In genomic region chr1:248857201-248857600, GRCh38 we compare ENCODE assay signal across 8 cellular contexts. TPM values are rescaled to one million over a fixed set of nuclear protein-coding genes. Genes with fewer than 3 reads are reported as not detected.
DNase-seq lines count a peak whose midpoint lies in the region; ATAC-seq, FAIRE-seq and TF ChIP-seq lines count a peak whose summit lies in the region.

No MANE protein-coding gene starts in this region.

- intact Hi-C loops in GM12878 (cut with micrococcal nuclease; ENCODE audit: unreplicated experiment) (no loop called here), ovary (cut with DNase I) (no loop called here)
- intact Hi-C loops in naive thymus-derived CD4-positive, alpha-beta T cell (cut with micrococcal nuclease) = no loop called here

- no peak overlapping the region for H3K4me3 ChIP-seq in CD4-positive, CD25-positive, alpha-beta regulatory T cell (ENCODE audit: low read depth, low read length)
- H3K4me3 ChIP-seq in GM12878 (peak overlapping the region; percentile 95), ovary (no peak overlapping the region)
- H3K4me3 ChIP-seq in naive thymus-derived CD4-positive, alpha-beta T cell (ENCODE audit: low read length) = no peak overlapping the region

- no peaks in the 10 kb centered on the region for H3K9me3 ChIP-seq in CD4-positive, CD25-positive, alpha-beta regulatory T cell (ENCODE audit: control insufficient read depth in 2 of 2, low read length in 2 of 2)
- H3K9me3 ChIP-seq in GM12878 (replicated peaks; ENCODE audit: control insufficient read depth, insufficient read depth, low read length) (no peaks in the 10 kb centered on the region), ovary (no peaks in the 10 kb centered on the region)
- H3K9me3 ChIP-seq in naive thymus-derived CD4-positive, alpha-beta T cell (ENCODE audit: control insufficient read depth in 2 of 3, low read length in 3 of 3) = no peaks in the 10 kb centered on the region

- H4K20me1 ChIP-seq in GM12878 (ENCODE audit: control insufficient read depth, insufficient read depth) = no peaks in the 10 kb centered on the region

- in situ Hi-C loops in GM12878 (cut with MboI) = no loop called here

- POLR2A ChIA-PET in GM12878 (lab: Charles Lee) = no interaction called here
- POLR2A ChIA-PET in naive thymus-derived CD4-positive, alpha-beta T cell (lab: Charles Lee) = interaction anchor here (1.0 to 9.5 kb wide), 2 partner anchors 16 to 19 kb away, joined by 3 to 154 read pairs; partner anchors contain the start of gene ZNF672

- no peak for ATAC-seq in CD4-positive, CD25-positive, alpha-beta regulatory T cell (ENCODE audit: low read depth in 2 of 2)
- ATAC-seq in GM12878 = no peak
- ATAC-seq in naive thymus-derived CD4-positive, alpha-beta T cell = no peak

- no peak overlapping the region for H3K27ac ChIP-seq in CD4-positive, CD25-positive, alpha-beta regulatory T cell (ENCODE audit: insufficient read depth, low read length, poor library complexity, severe bottlenecking)
- H3K27ac ChIP-seq in GM12878 (ENCODE audit: control insufficient read depth, insufficient read depth) = peak overlapping the region; percentile 82
- peak overlapping the region; percentile 81 for H3K27ac ChIP-seq in naive thymus-derived CD4-positive, alpha-beta T cell (ENCODE audit: low read depth, low read length)
- H3K27ac ChIP-seq in ovary = no peak overlapping the region

- peak overlapping the region; percentile 71 to 98 (median 94) for H3K4me3 Mint-ChIP-seq in CD4-positive, CD25-positive, alpha-beta regulatory T cell
- peak overlapping the region in 2 of 4 donors; percentile 97 to 100 for H3K4me3 Mint-ChIP-seq in IgD-negative memory B cell
- H3K4me3 Mint-ChIP-seq in naive thymus-derived CD4-positive, alpha-beta T cell = peak overlapping the region in 8 of 10 donors; percentile 81 to 98 (median 90)

- H3K27ac Mint-ChIP-seq in CD4-positive, CD25-positive, alpha-beta regulatory T cell = peak overlapping the region in 1 of 3 donors; percentile 97
- peak overlapping the region in 2 of 3 donors; percentile 34 to 91 for H3K27ac Mint-ChIP-seq in IgD-negative memory B cell
- H3K27ac Mint-ChIP-seq in naive thymus-derived CD4-positive, alpha-beta T cell = peak overlapping the region in 7 of 9 donors; percentile 18 to 98 (median 95)

- no peaks in the 10 kb centered on the region for H3K27me3 Mint-ChIP-seq in CD4-positive, CD25-positive, alpha-beta regulatory T cell
- no peaks in the 10 kb centered on the region for H3K27me3 Mint-ChIP-seq in IgD-negative memory B cell
- no peaks in the 10 kb centered on the region for H3K27me3 Mint-ChIP-seq in naive thymus-derived CD4-positive, alpha-beta T cell

- WGBS in GM12878 (ENCODE audit: insufficient coverage, insufficient replicate concordance, low lambda C conversion rate, missing lambda C conversion rate) = 92% methylated on average over 7 of the region's 7 CpGs
- 80 to 88% (median 82%) methylated on average over 7 of the region's 7 CpGs for WGBS in ovary, 3 donors

- peak overlapping the region; percentile 99 for H3K4me2 ChIP-seq in GM12878 (ENCODE audit: control insufficient read depth, insufficient read depth)

- DNase-seq in CD4-positive, CD25-positive, alpha-beta regulatory T cell = no peak
- DNase-seq in GM12878 (ENCODE audit: low read depth, low spot score) = no peak
- DNase-seq in naive thymus-derived CD4-positive, alpha-beta T cell = no peak
- DNase-seq in GF-D8 (lab: John Stamatoyannopoulos, UW) = no peak
- DNase-seq in ovary = no peak
- DNase-seq in NCI-H1417 treated with DMSO at 0.1 percent for 48 hours (lab: John Stamatoyannopoulos, UW) = no peak
- DNase-seq in NCI-H748 treated with DMSO at 0.1 percent for 48 hours (lab: John Stamatoyannopoulos, UW) = no peak

- FAIRE-seq in GM12878 (lab: Jason Lieb, UNC) = no peak

- H3K9ac ChIP-seq in GM12878 (ENCODE audit: control insufficient read depth, insufficient read depth, low read length) = peak overlapping the region; percentile 83

- no peak for TF ChIP-seq EP300 in GM12878 (IDR thresholded peaks at IDR 0.05; ENCODE audit: borderline replicate concordance in 1 of 2, control insufficient read depth in 1 of 2, low read depth in 2 of 2, low read length in 2 of 2)
- no peak for TF ChIP-seq EP300 in ovary (IDR thresholded peaks at IDR 0.05)

- no peak overlapping the region for H2AFZ ChIP-seq in GM12878 (ENCODE audit: control insufficient read depth, low read depth, low read length)

- peaks cover 23% of the 10 kb centered on the region for H3K79me2 ChIP-seq in GM12878 (ENCODE audit: control insufficient read depth, insufficient read depth, low read length)

- RAD21 ChIA-PET in GM12878 (lab: Charles Lee; ENCODE audit: unreplicated experiment) = interaction anchor here (3.6 kb wide), 1 partner anchor 15 kb away, joined by 25 read pairs; no protein-coding TSS in a partner anchor

- H3K9me3 Mint-ChIP-seq in CD4-positive, CD25-positive, alpha-beta regulatory T cell = no peaks in the 10 kb centered on the region
- no peaks in the 10 kb centered on the region for H3K9me3 Mint-ChIP-seq in IgD-negative memory B cell
- peaks cover 0 to 4% (median 0%) of the 10 kb centered on the region in 11 donors for H3K9me3 Mint-ChIP-seq in naive thymus-derived CD4-positive, alpha-beta T cell

- H3K36me3 Mint-ChIP-seq in CD4-positive, CD25-positive, alpha-beta regulatory T cell = peaks cover 11% of the 10 kb centered on the region
- H3K36me3 Mint-ChIP-seq in IgD-negative memory B cell = no peaks in the 10 kb centered on the region
- peaks cover 0 to 16% (median 0%) of the 10 kb centered on the region in 5 donors for H3K36me3 Mint-ChIP-seq in naive thymus-derived CD4-positive, alpha-beta T cell

- SMC1A ChIA-PET in GM12878 (lab: Charles Lee; ENCODE audit: uncharacterized antibody, unreplicated experiment) = no interaction called here

- TF ChIP-seq RAD21 in GM12878 (IDR thresholded peaks at IDR 0.05; ENCODE audit: insufficient read depth, low read depth, low read length) = no peak

- H3K4me1 ChIP-seq in CD4-positive, CD25-positive, alpha-beta regulatory T cell (ENCODE audit: control insufficient read depth, insufficient read depth, low read length, poor library complexity, severe bottlenecking) = peaks cover 23% of the 10 kb centered on the region
- peaks cover 13% of the 10 kb centered on the region for H3K4me1 ChIP-seq in GM12878 (ENCODE audit: control insufficient read depth, insufficient read depth, low read length)
- peaks cover 34 to 52% of the 10 kb centered on the region in 2 donors for H3K4me1 ChIP-seq in naive thymus-derived CD4-positive, alpha-beta T cell (ENCODE audit: control insufficient read depth in 2 of 2, insufficient read depth in 2 of 2, low read length in 2 of 2)
- H3K4me1 ChIP-seq in ovary (ENCODE audit: insufficient read depth) = peaks cover 10% of the 10 kb centered on the region

- H3K36me3 ChIP-seq in CD4-positive, CD25-positive, alpha-beta regulatory T cell (ENCODE audit: control insufficient read depth, insufficient read depth, low read length) = peaks cover 2% of the 10 kb centered on the region
- H3K36me3 ChIP-seq in GM12878 (ENCODE audit: control insufficient read depth in 2 of 2, insufficient read depth in 2 of 2, low read length in 1 of 2) (peaks cover 7 to 9% of the 10 kb centered on the region in 2 experiments; a peak in 3 of 4 replicates), ovary (no peaks in the 10 kb centered on the region)
- peaks cover 0 to 25% (median 0%) of the 10 kb centered on the region in 3 experiments for H3K36me3 ChIP-seq in naive thymus-derived CD4-positive, alpha-beta T cell (ENCODE audit: control insufficient read depth in 2 of 3, insufficient read depth in 3 of 3, low read length in 3 of 3)

- TF ChIP-seq CTCF in GM12878 (IDR thresholded peaks at IDR 0.05 in 2 of 3, conservative IDR thresholded peaks at IDR 0.05 in 1 of 3; ENCODE audit: control insufficient read depth in 2 of 3, extremely low read depth in 1 of 3, insufficient read depth in 1 of 3, low read depth in 3 of 3, low read length in 3 of 3) (no peak), ovary (IDR thresholded peaks at IDR 0.05) (no peak)

- TSS peak; percentile 53 for BruUV-seq in GM12878 (replicated peaks; lab: Mats Ljungman, UMichigan)

- CTCF ChIA-PET in GM12878 (lab: Yijun Ruan, JAX) = interaction anchor here (2.0 to 8.9 kb wide), 2 partner anchors 15 to 19 kb away, joined by 9 to 60 read pairs; partner anchors contain the start of gene ZNF672
- CTCF ChIA-PET in naive thymus-derived CD4-positive, alpha-beta T cell (lab: Charles Lee) = no interaction called here

- TF ChIP-seq POLR2A in GM12878 (IDR thresholded peaks at IDR 0.05; ENCODE audit: low read depth, low read length) (no peak), ovary (IDR thresholded peaks at IDR 0.05) (no peak)

- peaks cover 10 to 66% (median 31%) of the 10 kb centered on the region in 4 donors for H3K4me1 Mint-ChIP-seq in CD4-positive, CD25-positive, alpha-beta regulatory T cell
- H3K4me1 Mint-ChIP-seq in IgD-negative memory B cell = peaks cover 20 to 39% (median 22%) of the 10 kb centered on the region in 3 donors
- H3K4me1 Mint-ChIP-seq in naive thymus-derived CD4-positive, alpha-beta T cell = peaks cover 7 to 45% (median 43%) of the 10 kb centered on the region in 7 donors

- no peaks in the 10 kb centered on the region for H3K27me3 ChIP-seq in CD4-positive, CD25-positive, alpha-beta regulatory T cell (ENCODE audit: control insufficient read depth, insufficient read depth, low read length)
- H3K27me3 ChIP-seq in GM12878 (replicated peaks in 1 of 2; ENCODE audit: control insufficient read depth in 2 of 2, insufficient read depth in 2 of 2, low read length in 1 of 2) = no peaks in the 10 kb centered on the region
- no peaks in the 10 kb centered on the region for H3K27me3 ChIP-seq in naive thymus-derived CD4-positive, alpha-beta T cell (ENCODE audit: control insufficient read depth in 2 of 2, insufficient read depth in 2 of 2, low read length in 2 of 2)
- no peaks in the 10 kb centered on the region for H3K27me3 ChIP-seq in ovary

RNA-seq across cellular contexts. Expression of gene ZNF692, which starts 1.7 kb away (rescaled TPM):
- 50.6 TPM for total RNA-seq in CD4-positive, CD25-positive, alpha-beta regulatory T cell
- 1 to 10 TPM; 6.0 to 9.8 (median 7.2) TPM for polyA plus RNA-seq in CD4-positive, CD25-positive, alpha-beta regulatory T cell
- polyA plus RNA-seq in IgD-negative memory B cell (17.0 TPM), GM12878 (2011; rRNA removed) (39.8 and 56.1 TPM in 2 replicates), GM12878 (2014; fragmentation: Illumina TruSeq; extraction: Trizol) (20.1 and 28.9 TPM in 2 replicates), GM12878 (2014; fragmentation: Nextera tagmentation; extraction: Ambion mirVana) (10 to 100 TPM in 1 of 2 experiments, 1 to 10 TPM in 1; 5.3 to 18.5 TPM), GM12878 (2014; rRNA removed) (76.6 and 85.1 TPM in 2 replicates), GM12878 (2016; fragmentation: Nextera tagmentation; extraction: Ambion mirVana) (10 to 100 TPM; 40.8 to 41.6 TPM), ovary (10 to 100 TPM; 13.2 to 47.4 TPM)
- 143 and 171 TPM in 2 replicates for total RNA-seq in GM12878 (2013; cell fraction: nucleolus; rRNA removed)
- total RNA-seq in GM12878 (2014; rRNA removed) (31.7 and 33.0 TPM in 2 replicates), GM12878 (2014; rRNA removed; fragmentation: Illumina TruSeq; extraction: Trizol) (19.5 and 20.6 TPM in 2 replicates), GM12878 (2021) (41.3 and 45.3 TPM in 2 replicates), ovary (10 to 100 TPM; 27.4 to 47.7 (median 35.4) TPM)
- polyA plus RNA-seq in GM12878 (2011; ENCODE audit: low read depth) = 16.5 TPM
- 67.6 and 94.1 TPM in 2 replicates for polyA plus RNA-seq in GM12878 (2011; cell fraction: cytosol; rRNA removed)
- 705 and 770 TPM in 2 replicates for polyA plus RNA-seq in GM12878 (2011; cell fraction: nucleus; rRNA removed)
- polyA plus RNA-seq in GM12878 (2012) = 30.1 and 49.9 TPM in 2 replicates
- polyA minus RNA-seq in GM12878 (2011; rRNA and poly(A)+ RNA removed) = 14.0 and 24.7 TPM in 2 replicates
- polyA minus RNA-seq in GM12878 (2011; cell fraction: cytosol; rRNA and poly(A)+ RNA removed) = 11.0 and 11.6 TPM in 2 replicates
- polyA minus RNA-seq in GM12878 (2011; cell fraction: nucleus; rRNA and poly(A)+ RNA removed) = 50.4 and 75.1 TPM in 2 replicates
- total RNA-seq in naive thymus-derived CD4-positive, alpha-beta T cell = 10 to 100 TPM; 44.5 to 87.5 (median 68.0) TPM
- 10 to 100 TPM in 1 of 2 donors, 1 to 10 TPM in 1; 7.6 to 13.7 TPM for polyA plus RNA-seq in naive thymus-derived CD4-positive, alpha-beta T cell

RNA-seq across cellular contexts. Expression of gene ZNF672, which starts 19.2 kb away (rescaled TPM):
- total RNA-seq in CD4-positive, CD25-positive, alpha-beta regulatory T cell = 39.1 TPM
- polyA plus RNA-seq in CD4-positive, CD25-positive, alpha-beta regulatory T cell = 10 to 100 TPM; 24.8 to 33.3 (median 27.5) TPM
- polyA plus RNA-seq in IgD-negative memory B cell = 46.3 TPM
- total RNA-seq in GM12878 (2013; cell fraction: nucleolus; rRNA removed) = 39.8 and 45.8 TPM in 2 replicates
- total RNA-seq in GM12878 (2014; rRNA removed) = 37.9 and 43.5 TPM in 2 replicates
- 13.9 and 14.1 TPM in 2 replicates for total RNA-seq in GM12878 (2014; rRNA removed; fragmentation: Illumina TruSeq; extraction: Trizol)
- total RNA-seq in GM12878 (2021) = 48.6 and 51.3 TPM in 2 replicates
- 14.2 TPM for polyA plus RNA-seq in GM12878 (2011; ENCODE audit: low read depth)
- polyA plus RNA-seq in GM12878 (2011; rRNA removed) = 33.7 and 48.7 TPM in 2 replicates
- polyA plus RNA-seq in GM12878 (2011; cell fraction: cytosol; rRNA removed) = 66.9 and 77.2 TPM in 2 replicates
- polyA plus RNA-seq in GM12878 (2011; cell fraction: nucleus; rRNA removed) = 66.8 and 67.5 TPM in 2 replicates
- 20.5 and 27.5 TPM in 2 replicates for polyA plus RNA-seq in GM12878 (2012)
- polyA plus RNA-seq in GM12878 (2014; fragmentation: Illumina TruSeq; extraction: Trizol) = 13.6 and 17.2 TPM in 2 replicates
- polyA plus RNA-seq in GM12878 (2014; fragmentation: Nextera tagmentation; extraction: Ambion mirVana) = 1 to 10 TPM; 2.9 to 5.2 TPM
- polyA plus RNA-seq in GM12878 (2014; rRNA removed) = 39.4 and 45.6 TPM in 2 replicates
- 10 to 100 TPM; 40.2 to 41.7 TPM for polyA plus RNA-seq in GM12878 (2016; fragmentation: Nextera tagmentation; extraction: Ambion mirVana)
- polyA minus RNA-seq in GM12878 (2011; rRNA and poly(A)+ RNA removed) = 54.7 and 63.1 TPM in 2 replicates
- polyA minus RNA-seq in GM12878 (2011; cell fraction: cytosol; rRNA and poly(A)+ RNA removed) = 24.5 and 27.1 TPM in 2 replicates
- 27.1 and 47.3 TPM in 2 replicates for polyA minus RNA-seq in GM12878 (2011; cell fraction: nucleus; rRNA and poly(A)+ RNA removed)
- total RNA-seq in naive thymus-derived CD4-positive, alpha-beta T cell = 10 to 100 TPM; 28.7 to 49.8 (median 42.7) TPM
- polyA plus RNA-seq in naive thymus-derived CD4-positive, alpha-beta T cell = 10 to 100 TPM; 16.6 to 33.7 TPM
- total RNA-seq in ovary = 10 to 100 TPM; 15.1 to 29.5 (median 21.6) TPM
- polyA plus RNA-seq in ovary = 10 to 100 TPM in 1 of 2 donors, 1 to 10 TPM in 1; 7.3 to 10.8 TPM

RNA-seq across cellular contexts. Expression of gene SH3BP5L, which starts 31.5 kb away (rescaled TPM):
- 18.3 TPM for total RNA-seq in CD4-positive, CD25-positive, alpha-beta regulatory T cell
- polyA plus RNA-seq in CD4-positive, CD25-positive, alpha-beta regulatory T cell = 1 to 10 TPM; 2.2 to 6.5 (median 4.5) TPM
- 4.9 TPM for polyA plus RNA-seq in IgD-negative memory B cell
- total RNA-seq in GM12878 (2013; cell fraction: nucleolus; rRNA removed) = 40.1 and 48.2 TPM in 2 replicates
- 14.3 and 16.7 TPM in 2 replicates for total RNA-seq in GM12878 (2014; rRNA removed)
- 9.6 and 10.4 TPM in 2 replicates for total RNA-seq in GM12878 (2014; rRNA removed; fragmentation: Illumina TruSeq; extraction: Trizol)
- 16.8 and 19.1 TPM in 2 replicates for total RNA-seq in GM12878 (2021)
- 4.1 TPM for polyA plus RNA-seq in GM12878 (2011; ENCODE audit: low read depth)
- 15.4 and 22.8 TPM in 2 replicates for polyA plus RNA-seq in GM12878 (2011; rRNA removed)
- 27.9 and 32.8 TPM in 2 replicates for polyA plus RNA-seq in GM12878 (2011; cell fraction: cytosol; rRNA removed)
- polyA plus RNA-seq in GM12878 (2011; cell fraction: nucleus; rRNA removed) = 68.4 and 69.3 TPM in 2 replicates
- 6.9 and 9.9 TPM in 2 replicates for polyA plus RNA-seq in GM12878 (2012)
- 6.5 and 11.4 TPM in 2 replicates for polyA plus RNA-seq in GM12878 (2014; fragmentation: Illumina TruSeq; extraction: Trizol)
- polyA plus RNA-seq in GM12878 (2014; fragmentation: Nextera tagmentation; extraction: Ambion mirVana) = 1 to 10 TPM; 1.1 to 1.6 TPM
- 16.1 and 17.4 TPM in 2 replicates for polyA plus RNA-seq in GM12878 (2014; rRNA removed)
- polyA plus RNA-seq in GM12878 (2016; fragmentation: Nextera tagmentation; extraction: Ambion mirVana) = 1 to 10 TPM; 2.1 TPM
- 21.9 and 25.0 TPM in 2 replicates for polyA minus RNA-seq in GM12878 (2011; rRNA and poly(A)+ RNA removed)
- polyA minus RNA-seq in GM12878 (2011; cell fraction: cytosol; rRNA and poly(A)+ RNA removed) = 5.5 and 7.5 TPM in 2 replicates
- polyA minus RNA-seq in GM12878 (2011; cell fraction: nucleus; rRNA and poly(A)+ RNA removed) = 22.6 and 39.8 TPM in 2 replicates
- total RNA-seq in naive thymus-derived CD4-positive, alpha-beta T cell = 10 to 100 TPM; 22.5 to 51.1 (median 33.3) TPM
- 1 to 10 TPM; 4.4 to 7.3 TPM for polyA plus RNA-seq in naive thymus-derived CD4-positive, alpha-beta T cell
- total RNA-seq in ovary = 10 to 100 TPM in 6 of 7 donors, 1 to 10 TPM in 1; 9.4 to 16.8 (median 13.9) TPM
- 10 to 100 TPM in 1 of 2 donors, 1 to 10 TPM in 1; 8.1 to 13.8 TPM for polyA plus RNA-seq in ovary

RNA-seq across cellular contexts. Expression of gene PGBD2, which starts 48.8 kb away (rescaled TPM):
- total RNA-seq in CD4-positive, CD25-positive, alpha-beta regulatory T cell = 3.2 TPM
- polyA plus RNA-seq in CD4-positive, CD25-positive, alpha-beta regulatory T cell = 10 to 100 TPM in 1 of 4 donors, 1 to 10 TPM in 3; 7.2 to 10.8 (median 8.3) TPM
- polyA plus RNA-seq in IgD-negative memory B cell = 16.9 TPM
- 10.9 and 11.1 TPM in 2 replicates for total RNA-seq in GM12878 (2013; cell fraction: nucleolus; rRNA removed)
- 4.0 and 4.2 TPM in 2 replicates for total RNA-seq in GM12878 (2014; rRNA removed)
- total RNA-seq in GM12878 (2014; rRNA removed; fragmentation: Illumina TruSeq; extraction: Trizol) = 3.2 and 4.2 TPM in 2 replicates
- total RNA-seq in GM12878 (2021) = 4.3 and 4.4 TPM in 2 replicates
- 2.5 TPM for polyA plus RNA-seq in GM12878 (2011; ENCODE audit: low read depth)
- 10.3 and 10.5 TPM in 2 replicates for polyA plus RNA-seq in GM12878 (2011; rRNA removed)
- 6.4 and 6.7 TPM in 2 replicates for polyA plus RNA-seq in GM12878 (2011; cell fraction: cytosol; rRNA removed)
- 14.7 and 17.7 TPM in 2 replicates for polyA plus RNA-seq in GM12878 (2011; cell fraction: nucleus; rRNA removed)
- polyA plus RNA-seq in GM12878 (2012) = 2.1 and 2.5 TPM in 2 replicates
- 4.0 TPM in 2 replicates for polyA plus RNA-seq in GM12878 (2014; fragmentation: Illumina TruSeq; extraction: Trizol)
- polyA plus RNA-seq in GM12878 (2014; fragmentation: Nextera tagmentation; extraction: Ambion mirVana) = 1 to 10 TPM; 4.7 to 5.6 TPM
- polyA plus RNA-seq in GM12878 (2014; rRNA removed) = 4.0 and 5.6 TPM in 2 replicates
- polyA plus RNA-seq in GM12878 (2016; fragmentation: Nextera tagmentation; extraction: Ambion mirVana) = 1 to 10 TPM; 6.5 to 6.9 TPM
- polyA minus RNA-seq in GM12878 (2011; rRNA and poly(A)+ RNA removed) = 10.7 and 16.9 TPM in 2 replicates
- polyA minus RNA-seq in GM12878 (2011; cell fraction: cytosol; rRNA and poly(A)+ RNA removed) = 2.9 and 6.7 TPM in 2 replicates
- polyA minus RNA-seq in GM12878 (2011; cell fraction: nucleus; rRNA and poly(A)+ RNA removed) = 3.4 and 6.4 TPM in 2 replicates
- 10 to 100 TPM in 2 of 5 experiments, 1 to 10 TPM in 3; 2.9 to 19.0 (median 7.6) TPM for total RNA-seq in naive thymus-derived CD4-positive, alpha-beta T cell
- polyA plus RNA-seq in naive thymus-derived CD4-positive, alpha-beta T cell = 10 to 100 TPM in 1 of 2 donors, 1 to 10 TPM in 1; 5.7 to 11.2 TPM
- total RNA-seq in ovary = 10 to 100 TPM in 1 of 7 donors, 1 to 10 TPM in 6; 3.9 to 10.7 (median 7.7) TPM
- 1 to 10 TPM; 6.7 to 6.8 TPM for polyA plus RNA-seq in ovary

Comparison
In these comparisons a context has a peak if more than half of its experiments do, and no peak if none do; other contexts are left out.
1. H3K27ac ChIP-seq: peak in GM12878 (single experiment) and naive thymus-derived CD4-positive, alpha-beta T cell (single experiment); none in CD4-positive, CD25-positive, alpha-beta regulatory T cell (single experiment) and ovary (0 of 2).